In genomic region chr14:53330441-53330840, GRCh38 we compare ENCODE assay signal across 15 cellular contexts.
DNase-seq lines count a peak whose midpoint lies in the region; ATAC-seq and TF ChIP-seq lines count a peak whose summit lies in the region.
"Had no signal": no experiment of that assay in that cellular context is flagged by ENCODE, and none has a peak within 500 bp of the region (broad histone marks: within the 10 kb centered on the region; RNA-seq: fewer than 3 reads in every experiment).

No MANE protein-coding gene starts in this region.

- H3K4me1 ChIP-seq in Karpas-422 (ENCODE audit: low read length) (no peaks in the 10 kb centered on the region), gastrocnemius medialis (no peaks in the 10 kb centered on the region)
- H3K4me1 ChIP-seq: SJCRH30 had no signal

- H3K9me3 ChIP-seq in Karpas-422 (ENCODE audit: low read length): no peaks in the 10 kb centered on the region
- H3K9me3 ChIP-seq in gastrocnemius medialis: no peaks in the 10 kb centered on the region
- H3K9me3 ChIP-seq: SJCRH30 had no signal

- no peak for TF ChIP-seq CTCF in gastrocnemius medialis (IDR thresholded peaks at IDR 0.05 in 4 of 5, conservative IDR thresholded peaks at IDR 0.05 in 1 of 5)

- no peaks in the 10 kb centered on the region for H3K27me3 ChIP-seq in Karpas-422 (ENCODE audit: low read length)
- no peaks in the 10 kb centered on the region for H3K27me3 ChIP-seq in gastrocnemius medialis
- H3K27me3 ChIP-seq: SJCRH30 had no signal

- DNase-seq in DMS79 treated with DMSO at 0.1 percent for 48 hours (lab: John Stamatoyannopoulos, UW) (peak; percentile 95), Karpas-422 (peak; percentile 29), RPMI7951 (ENCODE audit: low read depth) (peak; percentile 56), myocyte (ENCODE audit: low read depth) (peak; percentile 37), NCI-H2196 (lab: John Stamatoyannopoulos, UW; ENCODE audit: unreplicated experiment) (no peak), gastrocnemius medialis (no peak), cerebellum (ENCODE audit: low spot score) (no peak)
- DNase-seq: NCI-H1048, NCI-H1694 treated with DMSO at 0.1 percent for 48 hours, NCI-H2107, NCI-H748 treated with DMSO at 0.1 percent for 48 hours, OCI-M1, SJCRH30 had no signal

- H3K4me3 ChIP-seq in Karpas-422 (ENCODE audit: low read length) (no peak overlapping the region), gastrocnemius medialis (no peak overlapping the region)
- H3K4me3 ChIP-seq: SJCRH30 had no signal

- no peak for TF ChIP-seq POLR2A in gastrocnemius medialis (IDR thresholded peaks at IDR 0.05)

- no peak overlapping the region for H3K27ac ChIP-seq in Karpas-422 (ENCODE audit: low read length)
- no peak overlapping the region for H3K27ac ChIP-seq in gastrocnemius medialis
- H3K27ac ChIP-seq: C4-2B, SJCRH30 had no signal

- H2AFZ ChIP-seq in Karpas-422 (ENCODE audit: low read length): no peak overlapping the region

- intact Hi-C loops in gastrocnemius medialis (cut with DNase I; ENCODE audit: low total_unique reads): no loop called here

- no peak overlapping the region for H3K4me2 ChIP-seq in Karpas-422 (ENCODE audit: low read depth, low read length, poor library complexity, severe bottlenecking)

- no peaks in the 10 kb centered on the region for H3K9me2 ChIP-seq in Karpas-422 (replicated peaks; ENCODE audit: insufficient read depth, low read length)

- no peak overlapping the region for H3K9ac ChIP-seq in Karpas-422 (ENCODE audit: low read length)

- no peaks in the 10 kb centered on the region for H4K20me1 ChIP-seq in Karpas-422 (ENCODE audit: insufficient read depth, low read depth, low read length)

- in situ Hi-C loops in gastrocnemius medialis (cut with MboI; ENCODE audit: low sequenced_read_pairs in 4 of 4): no loop called here

- ATAC-seq in HG03280 (IDR thresholded peaks at IDR 0.05; ENCODE audit: unreplicated experiment): no peak
- ATAC-seq in gastrocnemius medialis: no peak

- no peaks in the 10 kb centered on the region for H3K79me2 ChIP-seq in Karpas-422 (ENCODE audit: low read length)

- H3K36me3 ChIP-seq in Karpas-422 (ENCODE audit: insufficient read depth, low read length): no peaks in the 10 kb centered on the region
- H3K36me3 ChIP-seq in gastrocnemius medialis: no peaks in the 10 kb centered on the region
- H3K36me3 ChIP-seq: SJCRH30 had no signal

Comparison
In these comparisons a context has a peak if more than half of its experiments do, and no peak if none do; other contexts are left out.
1. DNase-seq: peak in DMS79 treated with DMSO at 0.1 percent for 48 hours (single experiment), Karpas-422 (single experiment), RPMI7951 (single experiment) and myocyte (single experiment); none in NCI-H2196 (single experiment), gastrocnemius medialis (0 of 2) and cerebellum (single experiment).